In genomic region chr7:149772236-149772820, GRCh38 we compare ENCODE assay signal across 8 cellular contexts. TPM values are rescaled to one million over a fixed set of nuclear protein-coding genes. Genes with fewer than 3 reads are reported as not detected.
A peak's percentile ranks its signal among the peaks of the same experiment; 100 is the strongest.
DNase-seq lines count a peak whose midpoint lies in the region; ATAC-seq, FAIRE-seq and TF ChIP-seq lines count a peak whose summit lies in the region.

No MANE protein-coding gene starts in this region.

- intact Hi-C loops in CD8-positive, alpha-beta T cell (cut with DNase I, micrococcal nuclease): loop anchor here in 1 of 2 experiments (5.0 to 10.0 kb wide), 4 partner anchors 510 to 1312 kb away; partner anchors contain the start of genes AGAP3, CDK5, FASTK and SLC4A2
- intact Hi-C loops in IMR-90 (cut with micrococcal nuclease) (loop anchor here (1.0 to 5.0 kb wide), 2 partner anchors 55 to 66 kb away; partner anchors contain the start of gene ZNF862), HepG2 (cut with micrococcal nuclease; ENCODE audit: unreplicated experiment) (no loop called here)

- H3K9me3 ChIP-seq in CD8-positive, alpha-beta T cell (ENCODE audit: low read length): no peaks in the 10 kb centered on the region
- no peaks in the 10 kb centered on the region for H3K9me3 ChIP-seq in IMR-90 (ENCODE audit: control insufficient read depth, insufficient read depth, low read length)
- H3K9me3 ChIP-seq in HepG2 (ENCODE audit: low read length): no peaks in the 10 kb centered on the region
- no peaks in the 10 kb centered on the region for H3K9me3 ChIP-seq in thoracic aorta

- no peaks in the 10 kb centered on the region for H3K36me3 ChIP-seq in CD8-positive, alpha-beta T cell (ENCODE audit: insufficient read depth, low read length)
- no peaks in the 10 kb centered on the region for H3K36me3 ChIP-seq in IMR-90 (ENCODE audit: control insufficient read depth, insufficient read depth, low read length)
- H3K36me3 ChIP-seq in brain microvascular endothelial cell (replicated peaks): no peaks in the 10 kb centered on the region
- H3K36me3 ChIP-seq in HepG2 (replicated peaks in 1 of 2; ENCODE audit: control insufficient read depth in 1 of 2, insufficient read depth in 2 of 2, low read length in 2 of 2): no peaks in the 10 kb centered on the region
- H3K36me3 ChIP-seq in thoracic aorta: no peaks in the 10 kb centered on the region

- dilution Hi-C loops in IMR-90 (cut with HindIII; ENCODE audit: low sequenced_read_pairs, unreplicated experiment): no loop called here

- H3K27ac Mint-ChIP-seq in CD8-positive, alpha-beta T cell: no peak overlapping the region

- POLR2A ChIA-PET in CD8-positive, alpha-beta T cell (lab: Charles Lee): no interaction called here
- POLR2A ChIA-PET in IMR-90 (lab: Charles Lee; ENCODE audit: unreplicated experiment): interaction anchor here (0.7 kb wide), 1 partner anchor 19 kb away, joined by 3 read pairs; no protein-coding TSS in a partner anchor
- POLR2A ChIA-PET in HepG2 (lab: Yijun Ruan, JAX): no interaction called here

- no peaks in the 10 kb centered on the region for H3K27me3 Mint-ChIP-seq in CD8-positive, alpha-beta T cell (ENCODE audit: low read depth)

- peak overlapping the region; percentile 43; the same call in 1 of the 2 replicates for H3K9ac ChIP-seq in IMR-90 (ENCODE audit: low read depth, low read length)
- H3K9ac ChIP-seq in HepG2 (ENCODE audit: insufficient read depth, low read depth, low read length): no peak overlapping the region

- no peak for TF ChIP-seq CTCF in CD8-positive, alpha-beta T cell (IDR thresholded peaks at IDR 0.05)
- TF ChIP-seq CTCF in IMR-90 (conservative IDR thresholded peaks at IDR 0.05; ENCODE audit: low read depth, low read length) (no peak), brain microvascular endothelial cell (IDR thresholded peaks at IDR 0.05; ENCODE audit: low read depth, low read length, missing control alignments) (no peak), HepG2 (CRISPR knock-in tag; IDR thresholded peaks at IDR 0.05) (no peak), thoracic aorta (IDR thresholded peaks at IDR 0.05) (no peak)

- no peak overlapping the region for H3K27ac ChIP-seq in CD8-positive, alpha-beta T cell (ENCODE audit: low read depth, low read length)
- H3K27ac ChIP-seq in IMR-90 (ENCODE audit: insufficient read depth, low read length): peak overlapping the region; percentile 44
- H3K27ac ChIP-seq in brain microvascular endothelial cell: no peak overlapping the region
- H3K27ac ChIP-seq in HepG2 (ENCODE audit: extremely low read length, insufficient read depth, low read length): no peak overlapping the region
- H3K27ac ChIP-seq in thoracic aorta: no peak overlapping the region

- H3K4me3 Mint-ChIP-seq in CD8-positive, alpha-beta T cell: peak overlapping the region; percentile 71

- no peaks in the 10 kb centered on the region for H3K79me1 ChIP-seq in IMR-90 (ENCODE audit: low read depth in 1 of 2, low read length in 2 of 2)

- TF ChIP-seq EP300 in HepG2 (IDR thresholded peaks at IDR 0.05; ENCODE audit: low read depth in 2 of 2, low read length in 2 of 2): no peak
- no peak for TF ChIP-seq EP300 in HepG2 (CRISPR knock-in tag; IDR thresholded peaks at IDR 0.05; ENCODE audit: borderline replicate concordance)

- no peak overlapping the region; a peak in 1 of 4 replicates for H4K8ac ChIP-seq in IMR-90 (ENCODE audit: low read depth in 2 of 2, low read length in 2 of 2)

- H3K4me2 ChIP-seq in IMR-90 (ENCODE audit: low read depth, low read length) (peak overlapping the region; percentile 78; the same call in 1 of the 2 replicates), HepG2 (ENCODE audit: low read depth, low read length) (peak overlapping the region; percentile 61)

- no peak overlapping the region for H4K91ac ChIP-seq in IMR-90 (ENCODE audit: insufficient read depth, low read depth, low read length)

- H3K27me3 ChIP-seq in CD8-positive, alpha-beta T cell (ENCODE audit: insufficient read depth, low read length): no peaks in the 10 kb centered on the region
- H3K27me3 ChIP-seq in IMR-90 (ENCODE audit: control insufficient read depth, insufficient read depth, low read length) (peaks cover 31% of the 10 kb centered on the region), brain microvascular endothelial cell (replicated peaks) (peaks cover 35% of the 10 kb centered on the region), HepG2 (ENCODE audit: control insufficient read depth in 1 of 2, insufficient read depth in 2 of 2, low read length in 2 of 2) (peaks cover 17 to 47% of the 10 kb centered on the region in 2 experiments; a peak in 4 of 5 replicates), thoracic aorta (replicated peaks; ENCODE audit: insufficient read depth) (no peaks in the 10 kb centered on the region)

- no peak overlapping the region for H2BK120ac ChIP-seq in IMR-90 (ENCODE audit: low read depth, low read length)

- H3K4me3 ChIP-seq in CD8-positive, alpha-beta T cell (ENCODE audit: low read depth, low read length): peak overlapping the region; percentile 66
- H3K4me3 ChIP-seq in IMR-90 (ENCODE audit: insufficient read depth, low read depth, low read length) (peak overlapping the region; percentile 49), brain microvascular endothelial cell (ENCODE audit: low read depth, low read length) (peak overlapping the region; percentile 58), HepG2 (replicated peaks in 1 of 3; ENCODE audit: insufficient read depth in 1 of 3, low read depth in 2 of 3, low read length in 3 of 3) (peak overlapping the region; percentile 55 to 76 (median 69); a peak in 5 of 6 replicates), thoracic aorta (peak overlapping the region; percentile 93)

- peak; percentile 2 for ATAC-seq in CD8-positive, alpha-beta T cell
- ATAC-seq in IMR-90 (ENCODE audit: low read depth) (peak; percentile 2), HepG2 (no peak), thoracic aorta (ENCODE audit: insufficient number of reproducible peaks, low FRiP score, low read depth) (no peak), GM18505 (IDR thresholded peaks at IDR 0.05; ENCODE audit: unreplicated experiment) (no peak)

- H4K20me1 ChIP-seq in IMR-90 (ENCODE audit: insufficient read depth, low read length): peaks cover 4% of the 10 kb centered on the region
- 0 out of 2 replicates have a peak, but pooled peaks cover 3% of the 10 kb centered on the region for H4K20me1 ChIP-seq in HepG2 (ENCODE audit: insufficient read depth, low read length)

- in situ Hi-C loops in IMR-90 (cut with MboI; ENCODE audit: low sequenced_read_pairs) (no loop called here), brain microvascular endothelial cell (cut with HindIII; ENCODE audit: low pct_ligation_motif_present, low sequenced_read_pairs) (no loop called here), HepG2 (cut with HindIII; ENCODE audit: extremely low pct_ligation_motif_present, low pct_unique_long_range_greater_than_20kb) (no loop called here)

- H3K4ac ChIP-seq in IMR-90 (ENCODE audit: low read depth, low read length): no peak overlapping the region

- no peak overlapping the region for H3K23ac ChIP-seq in IMR-90 (ENCODE audit: low read depth, low read length)

- no peaks in the 10 kb centered on the region for H3K9me3 Mint-ChIP-seq in CD8-positive, alpha-beta T cell

- no peak overlapping the region for H2BK20ac ChIP-seq in IMR-90 (ENCODE audit: low read depth, low read length)

- peaks cover 9% of the 10 kb centered on the region for H3K36me3 Mint-ChIP-seq in CD8-positive, alpha-beta T cell

- no peak overlapping the region for H2BK15ac ChIP-seq in IMR-90 (ENCODE audit: low read depth, low read length)

- H3K4me1 Mint-ChIP-seq in CD8-positive, alpha-beta T cell (ENCODE audit: low read depth): peaks cover 6% of the 10 kb centered on the region

- H2AFZ ChIP-seq in IMR-90 (replicated peaks; ENCODE audit: low read length, poor library complexity): peak overlapping the region; percentile 70
- no peak overlapping the region for H2AFZ ChIP-seq in HepG2 (ENCODE audit: low read length)

- peak overlapping the region; percentile 33; the same call in 1 of the 2 replicates for H3K18ac ChIP-seq in IMR-90 (ENCODE audit: low read depth, low read length)

- H4K5ac ChIP-seq in IMR-90 (ENCODE audit: low read depth, low read length): no peak overlapping the region; the same call in 1 of the 2 replicates

- H3K79me2 ChIP-seq in HepG2 (ENCODE audit: insufficient read depth, low read length): no peaks in the 10 kb centered on the region

- H3K9me1 ChIP-seq in IMR-90 (ENCODE audit: insufficient read depth, low read length): no peaks in the 10 kb centered on the region; the same call in 1 of the 2 replicates

- TF ChIP-seq POLR2A in IMR-90 (IDR thresholded peaks at IDR 0.05; ENCODE audit: low read depth, low read length) (no peak), HepG2 (IDR thresholded peaks at IDR 0.05; ENCODE audit: insufficient read depth in 1 of 2, low read depth in 2 of 2, low read length in 2 of 2) (no peak), GM18505 (IDR thresholded peaks at IDR 0.05; ENCODE audit: borderline replicate concordance, extremely low read depth, insufficient read depth, insufficient read length) (no peak)

- no peak overlapping the region for H3K56ac ChIP-seq in IMR-90 (ENCODE audit: extremely low read depth, insufficient read depth, low read length)

- H2AK5ac ChIP-seq in IMR-90 (ENCODE audit: low read depth, low read length): no peak overlapping the region

- CTCF ChIA-PET in CD8-positive, alpha-beta T cell (lab: Charles Lee): interaction anchor here (0.7 to 1.2 kb wide), 2 partner anchors 111 to 147 kb away, joined by 3 read pairs; no protein-coding TSS in a partner anchor
- CTCF ChIA-PET in IMR-90 (lab: Yijun Ruan, JAX): no interaction called here
- CTCF ChIA-PET in HepG2 (lab: Yijun Ruan, JAX; ENCODE audit: low intra/inter-chr PET ratio, low total read pairs): no interaction called here

- H2AK9ac ChIP-seq in IMR-90 (replicated peaks; ENCODE audit: low read depth, low read length, poor library complexity): peak overlapping the region; percentile 16

- FAIRE-seq in HepG2 (lab: Jason Lieb, UNC): no peak

- peak in 2 of 7 experiments; percentile 40 to 55 for DNase-seq in CD8-positive, alpha-beta T cell
- DNase-seq in IMR-90 (no peak), brain microvascular endothelial cell (no peak), HepG2 (ENCODE audit: low spot score) (no peak), thoracic aorta (ENCODE audit: low spot score) (no peak), NCI-H2196 treated with DMSO at 0.1 percent for 48 hours (lab: John Stamatoyannopoulos, UW; ENCODE audit: unreplicated experiment) (no peak), GM19240 (ENCODE audit: insufficient read length, low spot score) (no peak)

- TF ChIP-seq RAD21 in IMR-90 (IDR thresholded peaks at IDR 0.05; ENCODE audit: low read length): no peak
- TF ChIP-seq RAD21 in HepG2 (CRISPR knock-in tag; IDR thresholded peaks at IDR 0.05): no peak

- 1% methylated on average over 13 of the region's 40 CpGs; no CpG with 5 or more reads in 1 of the 2 experiments for WGBS in IMR-90 (ENCODE audit: extremely low coverage in 2 of 2, insufficient read length in 1 of 2), 2 experiments
- 3% methylated on average over 40 of the region's 40 CpGs for WGBS in HepG2 (ENCODE audit: low lambda C conversion rate)

- H2BK5ac ChIP-seq in IMR-90 (ENCODE audit: low read depth, low read length, poor library complexity, severe bottlenecking): no peak overlapping the region

- H3K14ac ChIP-seq in IMR-90 (replicated peaks; ENCODE audit: low read depth, low read length): no peak overlapping the region

- peaks cover 12% of the 10 kb centered on the region for H3K4me1 ChIP-seq in CD8-positive, alpha-beta T cell (ENCODE audit: insufficient read depth, low read length)
- H3K4me1 ChIP-seq in IMR-90 (ENCODE audit: control insufficient read depth, insufficient read depth, low read length): no peaks in the 10 kb centered on the region; the same call in 1 of the 2 replicates
- peaks cover 9% of the 10 kb centered on the region for H3K4me1 ChIP-seq in HepG2 (ENCODE audit: insufficient read depth, low read length)
- H3K4me1 ChIP-seq in thoracic aorta (ENCODE audit: control insufficient read depth in 1 of 2, low read depth in 2 of 2): peaks cover 4 to 12% of the 10 kb centered on the region in 2 donors

- no TSS peak for BruUV-seq in IMR-90 (replicated peaks; lab: Mats Ljungman, UMichigan)
- no TSS peak for BruUV-seq in HepG2 (replicated peaks; lab: Mats Ljungman, UMichigan)

RNA-seq across cellular contexts. Expression of gene ZNF467, which starts 1.1 kb away (rescaled TPM):
- 1 to 10 TPM; 2.2 to 2.5 TPM for total RNA-seq in CD8-positive, alpha-beta T cell
- total RNA-seq in IMR-90 (2012; rRNA removed) (under 0.01 TPM in 1 of 2 replicates, not detected in the other), HepG2 (2016; rRNA removed; fragmentation: Illumina TruSeq; extraction: Trizol) (not detected in 2 replicates), thoracic aorta (1 to 10 TPM; 4.6 to 7.4 TPM)
- polyA plus RNA-seq in IMR-90 (2012; rRNA removed) (0.67 and 0.77 TPM in 2 replicates), HepG2 (2011; rRNA removed) (0.03 TPM in 1 of 2 replicates, not detected in the other)
- polyA plus RNA-seq in IMR-90 (2012; cell fraction: cytosol; rRNA removed): 0.43 and 0.89 TPM in 2 replicates
- 3.8 and 5.6 TPM in 2 replicates for polyA plus RNA-seq in IMR-90 (2012; cell fraction: nucleus; rRNA removed; ENCODE audit: low replicate concordance)
- total RNA-seq in HepG2 (2016; cell fraction: cytosol; rRNA removed; fragmentation: Illumina TruSeq; extraction: Trizol; ENCODE audit: low read depth): not detected in 2 replicates
- not detected in 2 replicates for total RNA-seq in HepG2 (2016; cell fraction: insoluble cytoplasmic fraction; rRNA removed; fragmentation: Illumina TruSeq; extraction: Trizol)
- total RNA-seq in HepG2 (2016; cell fraction: membrane; rRNA removed; fragmentation: Illumina TruSeq; extraction: Trizol): not detected in 2 replicates
- not detected in 2 replicates for total RNA-seq in HepG2 (2016; cell fraction: nucleus; rRNA removed; fragmentation: Illumina TruSeq; extraction: Trizol)
- polyA plus RNA-seq in HepG2 (2011; cell fraction: cytosol; rRNA removed): 0.01 and 0.04 TPM in 2 replicates
- 0.27 and 0.28 TPM in 2 replicates for polyA plus RNA-seq in HepG2 (2011; cell fraction: nucleus; rRNA removed)
- polyA plus RNA-seq in HepG2 (2012): not detected in 2 replicates
- polyA plus RNA-seq in HepG2 (2016; cell fraction: cytosol; fragmentation: Illumina TruSeq; extraction: Trizol; ENCODE audit: low read depth): 0.05 and 0.08 TPM in 2 replicates
- not detected in 2 replicates for polyA plus RNA-seq in HepG2 (2016; cell fraction: insoluble cytoplasmic fraction; fragmentation: Illumina TruSeq; extraction: Trizol; ENCODE audit: low read depth)
- polyA plus RNA-seq in HepG2 (2016; cell fraction: membrane; fragmentation: Illumina TruSeq; extraction: Trizol; ENCODE audit: low read depth): not detected in 2 replicates
- polyA plus RNA-seq in HepG2 (2016; cell fraction: nucleus; fragmentation: Illumina TruSeq; extraction: Trizol; ENCODE audit: insufficient read depth, low read depth): not detected in 2 replicates
- polyA minus RNA-seq in HepG2 (2011; rRNA and poly(A)+ RNA removed; ENCODE audit: low replicate concordance): 0.06 TPM in 1 of 2 replicates, not detected in the other
- polyA minus RNA-seq in HepG2 (2011; cell fraction: cytosol; rRNA and poly(A)+ RNA removed): not detected in 2 replicates
- polyA minus RNA-seq in HepG2 (2011; cell fraction: nucleus; rRNA and poly(A)+ RNA removed): not detected in 2 replicates

Comparison
In these comparisons a context has a peak if more than half of its experiments do, and no peak if none do; other contexts are left out.
1. ATAC-seq: peak in CD8-positive, alpha-beta T cell (single experiment) and IMR-90 (single experiment); none in HepG2 (single experiment), thoracic aorta (single experiment) and GM18505 (single experiment).
2. Peak in every context shown above with its lines, with median percentiles within 50 percentile points of each other: H3K4me3 ChIP-seq.